Comparison of ENCODE assay signal across 23 cellular contexts in the genomic region with DNA sequence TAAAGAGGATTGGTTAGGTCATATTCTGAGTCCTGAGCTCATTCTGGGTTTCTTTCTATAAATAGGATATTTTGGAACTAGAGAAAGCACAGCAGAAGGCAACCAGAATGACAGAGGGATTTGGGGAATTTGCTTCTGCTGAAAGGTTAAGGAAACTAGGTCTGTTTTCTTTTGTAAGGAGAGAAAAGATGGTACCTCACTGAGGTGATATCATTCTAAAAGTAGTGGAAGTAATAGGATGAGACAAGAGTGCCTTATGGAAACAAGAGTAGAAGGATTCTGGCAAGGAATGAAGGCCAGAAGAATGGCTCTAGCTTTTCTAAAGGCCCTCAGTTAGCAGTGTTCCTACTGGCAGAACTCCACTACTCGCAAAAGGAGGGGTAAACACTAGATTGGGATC. TPM values are rescaled to one million over a fixed set of nuclear protein-coding genes. Genes with fewer than 3 reads are reported as not detected.
"Had no signal": no experiment of that assay in that cellular context is flagged by ENCODE, and none has a peak within 500 bp of the region (broad histone marks: within the 10 kb centered on the region; RNA-seq: fewer than 3 reads in every experiment).

No MANE protein-coding gene starts in this region.

- DNase-seq: natural killer cell; occipital lobe; ovary; posterior cingulate gyrus; psoas muscle; right cardiac atrium; right lobe of liver; sigmoid colon; spleen; stimulated activated CD4-positive, alpha-beta T cell treated with anti-CD3 and anti-CD28 coated beads, Interleukin-12 subunit alpha, Interleukin-12 subunit beta, amount 100 ng/mL, for 4 hours; stimulated activated CD4-positive, alpha-beta T cell treated with anti-CD3 and anti-CD28 coated beads, Interleukin-1b, Interleukin-23, amount 100 ng/mL, for 48 hours; stimulated activated CD4-positive, alpha-beta T cell treated with anti-CD3 and anti-CD28 coated beads, Interleukin-4, amount 100 ng/mL, for 1 hour; stimulated activated CD4-positive, alpha-beta T cell treated with anti-CD3 and anti-CD28 coated beads, Interleukin-4, amount 100 ng/mL, for 4 hours; stimulated activated CD8-positive, alpha-beta memory T cell treated with anti-CD3 and anti-CD28 coated beads, Interleukin-4, amount 100 ng/mL, for 48 hours; stimulated activated naive CD4-positive, alpha-beta T cell; stimulated activated naive CD8-positive, alpha-beta T cell treated with anti-CD3 and anti-CD28 coated beads, Interleukin-15, amount 100 ng/mL, for 72 hours; stimulated activated naive CD8-positive, alpha-beta T cell treated with anti-CD3 and anti-CD28 coated beads, Interleukin-15, Interleukin-2, amounts not matched to agents 100 U/mL and 50 U/mL, for 24 hours; testis; tibial artery; transverse colon; upper lobe of right lung; uterus had no signal

- ATAC-seq: natural killer cell; psoas muscle; right cardiac atrium; right lobe of liver; stimulated activated memory B cell treated with anti-CD40 and anti-IgM and Interleukin-4, amounts not matched to agents 10 μg/mL and 1 μg/mL and 100 μg/mL, for 72 hours; stimulated activated naive CD8-positive, alpha-beta T cell treated with anti-CD3 and anti-CD28 coated beads, Interleukin-15, amount 100 ng/mL, for 72 hours; stimulated activated naive CD8-positive, alpha-beta T cell treated with anti-CD3 and anti-CD28 coated beads, Interleukin-15, Interleukin-2, amounts not matched to agents 100 U/mL and 50 U/mL, for 24 hours; upper lobe of right lung had no signal

RNA-seq across cellular contexts. Expression of a gene that starts 26.7 kb away (rescaled TPM):
- total RNA-seq: natural killer cell had no signal
